10 cellular contexts compared by ENCODE assay signal in the genomic region with DNA sequence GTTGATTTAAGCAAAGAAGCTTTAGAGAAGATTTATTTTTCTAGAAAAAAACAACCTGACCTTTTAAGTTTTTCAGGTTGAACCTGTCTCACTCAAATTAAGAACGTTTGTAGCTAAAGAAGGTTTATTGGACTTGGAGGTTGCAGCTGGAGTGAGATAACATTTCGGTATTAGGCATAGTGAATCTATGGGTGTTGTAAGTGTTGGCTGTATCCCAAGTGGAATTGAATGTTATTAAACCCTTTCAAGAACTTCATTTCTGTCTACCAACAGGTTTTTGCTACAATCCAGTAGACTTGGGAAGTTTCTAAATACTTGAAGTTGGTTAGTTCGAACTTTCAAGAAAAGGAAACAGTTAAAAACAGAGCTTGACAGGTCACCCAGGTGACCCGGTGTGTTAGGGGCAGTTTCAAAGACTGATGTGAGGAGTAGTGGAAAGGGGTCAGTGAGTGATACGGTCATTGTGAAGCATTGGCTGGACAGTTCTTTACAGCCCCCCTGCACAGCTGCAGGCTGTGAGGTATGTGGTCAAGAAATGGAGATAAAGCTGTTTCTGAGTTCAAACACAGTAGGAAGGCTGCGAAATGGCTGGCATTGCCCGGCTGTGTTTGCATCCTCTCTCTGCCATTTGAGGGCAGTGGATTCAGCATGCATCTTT. TPM values are rescaled to one million over a fixed set of nuclear protein-coding genes. Genes with fewer than 3 reads are reported as not detected.
DNase-seq lines count a peak whose midpoint lies in the region; ATAC-seq, FAIRE-seq and TF ChIP-seq lines count a peak whose summit lies in the region.
"Had no signal": no experiment of that assay in that cellular context is flagged by ENCODE, and none has a peak within 500 bp of the region (broad histone marks: within the 10 kb centered on the region; RNA-seq: fewer than 3 reads in every experiment).

No MANE protein-coding gene starts in this region.

- peak overlapping the region; percentile 96 for H3K4me3 ChIP-seq in lower lobe of right lung
- no peak overlapping the region for H3K4me3 ChIP-seq in body of pancreas

- TF ChIP-seq CTCF in 22Rv1 (IDR thresholded peaks at IDR 0.05) (no peak), lower lobe of right lung (IDR thresholded peaks at IDR 0.05) (no peak), body of pancreas (IDR thresholded peaks at IDR 0.05) (no peak)

- ATAC-seq in lower lobe of right lung (no peak), body of pancreas (no peak)

- DNase-seq in GM12891 (ENCODE audit: insufficient read length, low spot score) = no peak
- no peak for DNase-seq in activated naive CD8-positive, alpha-beta T cell treated with anti-CD3 and anti-CD28 coated beads for 36 hours
- DNase-seq in lower lobe of right lung = no peak
- no peak for DNase-seq in retina
- DNase-seq in NCI-H1105 (lab: John Stamatoyannopoulos, UW) = no peak
- no peak for DNase-seq in body of pancreas
- DNase-seq in middle frontal gyrus (ENCODE audit: extremely low spot score, low spot score) = no peak
- DNase-seq: NCI-H774 had no signal

- H3K27ac ChIP-seq in 22Rv1 = peak overlapping the region; percentile 92; the same call in 1 of the 2 replicates
- H3K27ac ChIP-seq in lower lobe of right lung = peak overlapping the region; percentile 97
- H3K27ac ChIP-seq in body of pancreas = peak overlapping the region in 1 of 4 donors; percentile 8

- H3K4me1 Mint-ChIP-seq in activated naive CD8-positive, alpha-beta T cell treated with anti-CD3 and anti-CD28 coated beads for 36 hours = peaks cover 30% of the 10 kb centered on the region

- 29 to 32% methylated on average over 7 of the region's 7 CpGs for WGBS in body of pancreas, 2 donors

- H3K9me3 ChIP-seq in lower lobe of right lung = no peaks in the 10 kb centered on the region
- no peaks in the 10 kb centered on the region for H3K9me3 ChIP-seq in body of pancreas
- H3K9me3 ChIP-seq: neutrophil had no signal

- TF ChIP-seq POLR2A in GM12891 (IDR thresholded peaks at IDR 0.05; ENCODE audit: low read depth, low read length) (no peak), body of pancreas (IDR thresholded peaks at IDR 0.05) (no peak)

- intact Hi-C loops in lower lobe of right lung (cut with DNase I) = no loop called here
- intact Hi-C loops in body of pancreas (cut with DNase I) = no loop called here

- peak overlapping the region; percentile 100 for H3K27ac Mint-ChIP-seq in activated naive CD8-positive, alpha-beta T cell treated with anti-CD3 and anti-CD28 coated beads for 36 hours

- FAIRE-seq in GM12891 (lab: Jason Lieb, UNC) = peak; percentile 20

- H3K27me3 Mint-ChIP-seq in activated naive CD8-positive, alpha-beta T cell treated with anti-CD3 and anti-CD28 coated beads for 36 hours = no peaks in the 10 kb centered on the region

- H3K36me3 ChIP-seq in lower lobe of right lung = no peaks in the 10 kb centered on the region
- H3K36me3 ChIP-seq in body of pancreas (replicated peaks in 1 of 2; ENCODE audit: insufficient read depth in 1 of 2, low read depth in 2 of 2) = no peaks in the 10 kb centered on the region
- H3K36me3 ChIP-seq: neutrophil had no signal

- peak overlapping the region; percentile 100 for H3K4me3 Mint-ChIP-seq in activated naive CD8-positive, alpha-beta T cell treated with anti-CD3 and anti-CD28 coated beads for 36 hours

- H3K4me1 ChIP-seq in lower lobe of right lung (peaks cover 34% of the 10 kb centered on the region), body of pancreas (peaks cover 37% of the 10 kb centered on the region)

- H3K27me3 ChIP-seq in lower lobe of right lung (ENCODE audit: low read depth) (no peaks in the 10 kb centered on the region), body of pancreas (no peaks in the 10 kb centered on the region)
- H3K27me3 ChIP-seq: neutrophil had no signal

- H3K9me3 Mint-ChIP-seq in activated naive CD8-positive, alpha-beta T cell treated with anti-CD3 and anti-CD28 coated beads for 36 hours = no peaks in the 10 kb centered on the region

- H3K36me3 Mint-ChIP-seq in activated naive CD8-positive, alpha-beta T cell treated with anti-CD3 and anti-CD28 coated beads for 36 hours = peaks cover 30% of the 10 kb centered on the region

TF ChIP-seq in GM12891, 5 proteins besides CTCF, POLR2A, EP300 and RAD21:
- TF ChIP-seq PAX5 (IDR thresholded peaks at IDR 0.05; ENCODE audit: insufficient read depth, low read length, severe bottlenecking) = no peak
TF ChIP-seq in GM12891: peak in this region for 0.

RNA-seq across cellular contexts. Expression of a gene that starts 2.5 kb away (rescaled TPM):
- 13.4 TPM for polyA plus RNA-seq in GM12891 (2012; ENCODE audit: low read depth, missing spikeins)
- total RNA-seq in activated naive CD8-positive, alpha-beta T cell treated with anti-CD3 and anti-CD28 coated beads for 36 hours = 10 to 100 TPM; 16.8 to 18.3 TPM
- total RNA-seq in lower lobe of right lung = 19.3 TPM
- total RNA-seq in body of pancreas = 10 to 100 TPM; 14.5 to 25.4 TPM

RNA-seq across cellular contexts. Expression of a gene that starts 26.0 kb away (rescaled TPM):
- 0.04 TPM for polyA plus RNA-seq in GM12891 (2012; ENCODE audit: low read depth, missing spikeins)
- under 1 TPM in 1 of 2 experiments, not detected in 1; 0.06 TPM for total RNA-seq in activated naive CD8-positive, alpha-beta T cell treated with anti-CD3 and anti-CD28 coated beads for 36 hours
- total RNA-seq in lower lobe of right lung (0.68 TPM), body of pancreas (1 to 10 TPM; 1.0 to 4.3 TPM)

RNA-seq across cellular contexts. Expression of a gene that starts 33.5 kb away (rescaled TPM):
- polyA plus RNA-seq in GM12891 (2012; ENCODE audit: low read depth, missing spikeins) = 4.3 TPM
- total RNA-seq in activated naive CD8-positive, alpha-beta T cell treated with anti-CD3 and anti-CD28 coated beads for 36 hours = 10 to 100 TPM; 10.6 to 10.7 TPM
- total RNA-seq in lower lobe of right lung (20.7 TPM), body of pancreas (1 to 10 TPM; 6.9 to 8.6 TPM)
